26 cellular contexts compared by ENCODE assay signal in the genomic region with DNA sequence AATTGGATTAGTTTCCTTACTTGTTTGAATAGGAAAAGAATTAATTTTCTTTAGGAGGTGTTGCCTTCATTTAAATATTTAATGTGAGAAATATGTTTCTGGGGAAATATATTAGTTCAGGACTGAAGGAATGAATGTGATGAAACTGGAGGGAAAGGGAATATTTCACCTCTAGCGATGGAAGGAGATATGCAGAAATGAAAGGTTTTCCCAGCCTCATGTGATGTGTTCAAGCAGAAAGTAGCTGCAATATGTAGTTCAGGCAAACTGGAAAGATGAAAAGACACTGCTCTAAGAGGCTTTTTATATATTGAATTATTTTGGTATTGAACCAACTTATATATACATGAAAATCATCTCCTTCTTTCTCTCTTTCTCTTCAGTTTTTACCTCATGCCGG. TPM values are rescaled to one million over a fixed set of nuclear protein-coding genes. Genes with fewer than 3 reads are reported as not detected.
"Had no signal": no experiment of that assay in that cellular context is flagged by ENCODE, and none has a peak within 500 bp of the region (broad histone marks: within the 10 kb centered on the region; RNA-seq: fewer than 3 reads in every experiment).

No MANE protein-coding gene starts in this region.

- H3K4me3 ChIP-seq: sigmoid colon, smooth muscle cell, transverse colon had no signal

- H3K36me3 Mint-ChIP-seq: memory B cell; stimulated activated memory B cell treated with anti-CD40 and anti-IgM and Interleukin-4, amounts not matched to agents 10 μg/mL and 1 μg/mL and 100 μg/mL, for 72 hours had no signal

- H3K27ac Mint-ChIP-seq: activated naive CD8-positive, alpha-beta T cell treated with anti-CD3 and anti-CD28 coated beads, Interleukin-2, amount 50 U/mL, for 24 hours; memory B cell; nephron progenitor cell; stimulated activated memory B cell treated with anti-CD40 and anti-IgM and Interleukin-4, amounts not matched to agents 10 μg/mL and 1 μg/mL and 100 μg/mL, for 72 hours had no signal

- H3K36me3 ChIP-seq: sigmoid colon, transverse colon had no signal

- H3K9me3 ChIP-seq: sigmoid colon, transverse colon had no signal

- H3K4me1 Mint-ChIP-seq: memory B cell had no signal

- DNase-seq: activated CD8-positive, alpha-beta memory T cell treated with anti-CD3 and anti-CD28 coated beads, Interleukin-2, amount 50 U/mL, for 48 hours; activated gamma-delta T cell; activated naive CD4-positive, alpha-beta T cell treated with anti-CD3 and anti-CD28 coated beads, Interleukin-2, amount 50 U/mL, for 16 hours; activated naive CD8-positive, alpha-beta T cell treated with anti-CD3 and anti-CD28 coated beads, Interleukin-2, amount 50 U/mL, for 24 hours; activated T-cell treated with anti-CD3 and anti-CD28 coated beads, Interleukin-2, amount 50 U/mL, for 48 hours; dermis blood vessel endothelial cell; effector memory CD4-positive, alpha-beta T cell; foreskin melanocyte; islet precursor cell; left cardiac atrium; nephron progenitor cell; occipital lobe; posterior cingulate gyrus; sigmoid colon; stimulated activated CD4-positive, alpha-beta T cell treated with anti-CD3 and anti-CD28 coated beads, Interleukin-15, amount 100 ng/mL, for 24 hours; T-helper 9 cell; transverse colon had no signal

- H3K4me3 Mint-ChIP-seq: activated naive CD8-positive, alpha-beta T cell treated with anti-CD3 and anti-CD28 coated beads, Interleukin-2, amount 50 U/mL, for 24 hours; memory B cell; nephron progenitor cell; stimulated activated memory B cell treated with anti-CD40 and anti-IgM and Interleukin-4, amounts not matched to agents 10 μg/mL and 1 μg/mL and 100 μg/mL, for 72 hours had no signal

- ATAC-seq: activated naive CD8-positive, alpha-beta T cell treated with anti-CD3 and anti-CD28 coated beads, Interleukin-2, amount 50 U/mL, for 24 hours; esophagus mucosa; left cardiac atrium; stimulated activated memory B cell treated with anti-CD40 and anti-IgM and Interleukin-4, amounts not matched to agents 10 μg/mL and 1 μg/mL and 100 μg/mL, for 72 hours had no signal

- H3K9me3 Mint-ChIP-seq: activated naive CD8-positive, alpha-beta T cell treated with anti-CD3 and anti-CD28 coated beads, Interleukin-2, amount 50 U/mL, for 24 hours; nephron progenitor cell; stimulated activated memory B cell treated with anti-CD40 and anti-IgM and Interleukin-4, amounts not matched to agents 10 μg/mL and 1 μg/mL and 100 μg/mL, for 72 hours had no signal

- H3K27ac ChIP-seq: sigmoid colon, transverse colon had no signal

RNA-seq across cellular contexts. Expression of gene GRID2, which starts 3.4 kb away (rescaled TPM):
- total RNA-seq: activated CD8-positive, alpha-beta memory T cell treated with anti-CD3 and anti-CD28 coated beads for 36 hours; dermis blood vessel endothelial cell; endothelial cell of umbilical vein; esophagus mucosa; mononuclear cell; renal cortical epithelial cell; T-helper 1 cell treated with Interleukin-12 subunit alpha and Interleukin-12 subunit beta and Interleukin-4 antibody, amounts not matched to agents 30 ng/mL and 1 ng/mL, for 36 hours had no signal
- polyA plus RNA-seq: endothelial cell of umbilical vein, smooth muscle cell had no signal
